9 cellular contexts compared by ENCODE assay signal in the genomic region with DNA sequence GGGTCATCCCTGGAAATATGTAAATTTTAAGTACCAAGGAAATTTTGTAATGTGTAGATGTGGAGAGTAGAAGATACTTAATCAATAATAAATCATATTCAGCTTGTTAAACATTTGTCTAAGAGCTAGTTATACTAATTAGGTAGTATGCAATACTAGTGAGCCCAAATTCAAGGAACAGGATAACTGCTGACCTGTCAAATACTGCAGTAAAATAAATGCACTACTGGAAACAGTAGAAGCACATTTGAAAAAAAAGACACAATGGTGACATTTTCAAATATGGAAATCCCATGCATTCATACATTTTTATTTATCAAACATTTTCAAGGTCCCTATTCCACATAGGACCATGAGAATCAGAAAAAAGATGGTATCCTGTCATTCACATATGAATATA.
"Had no signal": no experiment of that assay in that cellular context is flagged by ENCODE, and none has a peak within 500 bp of the region (broad histone marks: within the 10 kb centered on the region; RNA-seq: fewer than 3 reads in every experiment).

No MANE protein-coding gene starts in this region.

- H3K4me2 ChIP-seq: GM23338 had no signal

- H3K9me3 Mint-ChIP-seq: GM23338, H9, IgD-negative memory B cell had no signal

- FAIRE-seq: H1, H54, HTR-8/SVneo had no signal

- DNase-seq: H9, HCEC 1CT, Kasumi-1, KG1 had no signal

- ATAC-seq: GM23338 had no signal

- H3K27ac Mint-ChIP-seq: GM23338, H9, IgD-negative memory B cell had no signal

- H2AFZ ChIP-seq: GM23338 had no signal

- H3K4me1 Mint-ChIP-seq: GM23338, H9 had no signal

- H3K4me3 ChIP-seq: GM23338 had no signal

- H3K4me3 Mint-ChIP-seq: GM23338, H9, IgD-negative memory B cell had no signal

- H3K27me3 Mint-ChIP-seq: IgD-negative memory B cell had no signal
